Comparison of ENCODE assay signal across 15 cellular contexts in genomic region chr3:42906905-42907183, GRCh38. TPM values are rescaled to one million over a fixed set of nuclear protein-coding genes. Genes with fewer than 3 reads are reported as not detected.
A peak's percentile ranks its signal among the peaks of the same experiment; 100 is the strongest.
DNase-seq lines count a peak whose midpoint lies in the region; ATAC-seq, FAIRE-seq and TF ChIP-seq lines count a peak whose summit lies in the region.
"Had no signal": no experiment of that assay in that cellular context is flagged by ENCODE, and none has a peak within 500 bp of the region (broad histone marks: within the 10 kb centered on the region; RNA-seq: fewer than 3 reads in every experiment).

No MANE protein-coding gene starts in this region.

- no peak overlapping the region for H2AFZ ChIP-seq in astrocyte (ENCODE audit: low read depth, low read length)

- no peaks in the 10 kb centered on the region for H3K4me1 Mint-ChIP-seq in Calu3 (ENCODE audit: low read depth, unreplicated experiment)
- H3K4me1 Mint-ChIP-seq in astrocyte (ENCODE audit: low read depth, unreplicated experiment), result no peaks in the 10 kb centered on the region
- peaks cover 29% of the 10 kb centered on the region for H3K4me1 Mint-ChIP-seq in stimulated activated naive CD8-positive, alpha-beta T cell treated with anti-CD3 and anti-CD28 coated beads, Interleukin-15, amount 100 ng/mL, for 72 hours

- H3K36me3 ChIP-seq in astrocyte (ENCODE audit: insufficient read depth, low read length), result no peaks in the 10 kb centered on the region
- no peaks in the 10 kb centered on the region for H3K36me3 ChIP-seq in kidney epithelial cell (ENCODE audit: control insufficient read depth, insufficient read depth, low read length)

- FAIRE-seq in astrocyte (lab: Jason Lieb, UNC), result no peak
- FAIRE-seq: frontal cortex, RCC 7860 had no signal

- H3K27me3 ChIP-seq in astrocyte (ENCODE audit: insufficient read depth, low read length) (peaks cover 8% of the 10 kb centered on the region), kidney epithelial cell (ENCODE audit: control insufficient read depth, insufficient read depth, low read length) (no peaks in the 10 kb centered on the region)

- TF ChIP-seq CTCF in Calu3 (IDR thresholded peaks at IDR 0.05; ENCODE audit: unreplicated experiment) (no peak), astrocyte (IDR thresholded peaks at IDR 0.05; ENCODE audit: insufficient read depth, low read depth, low read length) (no peak), kidney epithelial cell (IDR thresholded peaks at IDR 0.05; ENCODE audit: insufficient read depth, low read length, poor library complexity, severe bottlenecking) (no peak)

- H3K36me3 Mint-ChIP-seq in Calu3 (ENCODE audit: insufficient read depth, unreplicated experiment) (no peaks in the 10 kb centered on the region), astrocyte (ENCODE audit: low read depth, unreplicated experiment) (no peaks in the 10 kb centered on the region)

- intact Hi-C loops in Calu3 (cut with micrococcal nuclease; ENCODE audit: unreplicated experiment), result no loop called here

- H3K27me3 Mint-ChIP-seq in Calu3 (ENCODE audit: unreplicated experiment) (peaks cover 53% of the 10 kb centered on the region), astrocyte (ENCODE audit: low read depth, unreplicated experiment) (peaks cover 11% of the 10 kb centered on the region)
- H3K27me3 Mint-ChIP-seq in stimulated activated naive CD8-positive, alpha-beta T cell treated with anti-CD3 and anti-CD28 coated beads, Interleukin-15, amount 100 ng/mL, for 72 hours, result peaks cover 29% of the 10 kb centered on the region

- H3K4me3 ChIP-seq in astrocyte (ENCODE audit: insufficient read depth, low read depth, low read length) (peak overlapping the region; percentile 57), kidney epithelial cell (ENCODE audit: low read depth, low read length) (peak overlapping the region; percentile 60)

- peak overlapping the region; percentile 86 for H3K4me2 ChIP-seq in astrocyte (ENCODE audit: low read length)

- no peak for ATAC-seq in stimulated activated naive CD8-positive, alpha-beta T cell treated with anti-CD3 and anti-CD28 coated beads, Interleukin-15, amount 100 ng/mL, for 72 hours
- ATAC-seq in GM21576 (IDR thresholded peaks at IDR 0.05; ENCODE audit: unreplicated experiment) (no peak), GM18517 (IDR thresholded peaks at IDR 0.05; ENCODE audit: unreplicated experiment) (no peak), HG03108 (IDR thresholded peaks at IDR 0.05; ENCODE audit: unreplicated experiment) (no peak)

- H3K79me2 ChIP-seq in astrocyte (ENCODE audit: insufficient read depth, low read length), result no peaks in the 10 kb centered on the region

- CTCF ChIA-PET in Calu3 (lab: Charles Lee), result no interaction called here

- no peak overlapping the region for H3K27ac Mint-ChIP-seq in Calu3 (ENCODE audit: unreplicated experiment)
- H3K27ac Mint-ChIP-seq in astrocyte (ENCODE audit: unreplicated experiment), result no peak overlapping the region
- H3K27ac Mint-ChIP-seq in stimulated activated naive CD8-positive, alpha-beta T cell treated with anti-CD3 and anti-CD28 coated beads, Interleukin-15, amount 100 ng/mL, for 72 hours, result peak overlapping the region in 1 of 2 donors; percentile 5
- H3K27ac Mint-ChIP-seq: activated B cell treated with CpG ODN at 0.5 μM for 24 hours had no signal

- no peaks in the 10 kb centered on the region for H3K4me1 ChIP-seq in astrocyte (ENCODE audit: insufficient read depth, low read length)

- no peaks in the 10 kb centered on the region for H3K9me3 ChIP-seq in astrocyte (ENCODE audit: insufficient read depth, low read depth, low read length)

- H3K9me3 Mint-ChIP-seq in Calu3 (ENCODE audit: low read depth, unreplicated experiment) (peaks cover 11% of the 10 kb centered on the region), astrocyte (ENCODE audit: unreplicated experiment) (peaks cover 11% of the 10 kb centered on the region)
- H3K9me3 Mint-ChIP-seq in stimulated activated naive CD8-positive, alpha-beta T cell treated with anti-CD3 and anti-CD28 coated beads, Interleukin-15, amount 100 ng/mL, for 72 hours, result peaks cover 18 to 23% of the 10 kb centered on the region in 2 donors

- peak overlapping the region; percentile 18 for H3K4me3 Mint-ChIP-seq in Calu3 (ENCODE audit: low read depth, unreplicated experiment)
- no peak overlapping the region for H3K4me3 Mint-ChIP-seq in astrocyte (ENCODE audit: unreplicated experiment)
- peak overlapping the region; percentile 63 to 74 for H3K4me3 Mint-ChIP-seq in stimulated activated naive CD8-positive, alpha-beta T cell treated with anti-CD3 and anti-CD28 coated beads, Interleukin-15, amount 100 ng/mL, for 72 hours

- no peak overlapping the region for H3K27ac ChIP-seq in astrocyte (ENCODE audit: low read depth, low read length)

- no TSS peak for BruUV-seq in Calu3 (replicated peaks; lab: Mats Ljungman, UMichigan)

- no peak overlapping the region for H3K9ac ChIP-seq in astrocyte (ENCODE audit: low read length)

- H4K20me1 ChIP-seq in astrocyte (ENCODE audit: insufficient read depth, low read length), result no peaks in the 10 kb centered on the region

- DNase-seq in Calu3, result no peak
- no peak for DNase-seq in astrocyte (ENCODE audit: low read depth)
- DNase-seq in kidney epithelial cell (ENCODE audit: low read depth), result no peak
- DNase-seq in stimulated activated naive CD8-positive, alpha-beta T cell treated with anti-CD3 and anti-CD28 coated beads, Interleukin-15, amount 100 ng/mL, for 72 hours, result no peak
- no peak for DNase-seq in NCI-H226
- DNase-seq: activated B cell treated with CpG ODN at 0.5 μM for 24 hours, GDM1, NCI-H1694 treated with DMSO at 0.1 percent for 48 hours had no signal

RNA-seq across cellular contexts. Expression of gene ZNF662, which starts 0.9 kb away (rescaled TPM):
- total RNA-seq in Calu3 (2022), result 1.1 and 1.2 TPM in 2 replicates
- total RNA-seq in astrocyte, result 0.23 and 0.53 TPM in 2 replicates
- 4.1 and 5.3 TPM in 2 replicates for total RNA-seq in kidney epithelial cell
- total RNA-seq: HT1080 had no signal

RNA-seq across cellular contexts. Expression of gene CYP8B1, which starts 31.2 kb away (rescaled TPM):
- total RNA-seq in Calu3 (2022) (not detected in 2 replicates), astrocyte (not detected in 2 replicates), kidney epithelial cell (not detected in 2 replicates)
- total RNA-seq: activated B cell treated with CpG ODN at 0.5 μM for 24 hours, frontal cortex, HT1080, myocyte had no signal
